8 cellular contexts compared by ENCODE assay signal in the genomic region with DNA sequence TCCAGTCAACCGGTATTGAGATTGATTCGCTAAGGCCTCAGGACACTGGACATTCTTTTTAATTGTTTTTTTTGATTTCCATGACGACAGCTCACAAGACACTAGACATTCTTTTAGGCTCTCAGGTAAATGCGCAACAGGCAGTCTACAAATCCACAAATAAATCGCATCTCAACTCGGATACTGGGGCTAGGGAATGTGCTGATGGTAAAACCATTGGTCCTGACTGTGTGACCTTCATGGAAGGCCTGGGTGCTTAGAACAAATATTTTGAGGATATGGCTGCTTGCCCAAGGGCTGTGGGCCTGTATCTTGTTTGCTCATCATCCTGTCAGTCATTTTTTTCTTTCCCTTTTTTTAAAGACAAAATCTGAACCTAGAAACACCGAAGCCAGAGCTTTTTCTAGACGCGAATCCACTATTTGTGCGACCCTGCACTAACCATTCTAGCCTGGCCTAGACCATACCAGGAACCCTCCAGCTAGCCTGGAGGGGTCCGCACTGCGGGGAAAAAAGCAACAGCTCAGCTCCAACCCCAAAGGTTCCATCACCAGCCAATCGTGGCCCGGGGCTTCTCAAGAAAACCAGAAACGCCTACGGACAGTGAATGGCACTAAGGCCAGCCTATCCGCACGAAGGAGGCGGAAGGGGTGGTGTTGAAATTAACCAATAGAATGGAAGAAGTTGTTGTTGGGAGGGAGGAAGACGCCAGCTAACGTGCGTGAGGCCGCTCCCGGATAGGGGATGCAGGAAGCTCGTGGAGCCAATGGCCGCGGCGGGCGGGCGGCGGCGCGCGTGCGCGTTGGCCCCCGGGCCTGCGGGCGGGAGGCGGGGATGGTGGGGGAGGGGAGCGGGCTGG. TPM values are rescaled to one million over a fixed set of nuclear protein-coding genes. Genes with fewer than 3 reads are reported as not detected.
DNase-seq lines count a peak whose midpoint lies in the region; ATAC-seq and TF ChIP-seq lines count a peak whose summit lies in the region.

No MANE protein-coding gene starts in this region.

- peak; percentile 96 for ATAC-seq in GM19455 (IDR thresholded peaks at IDR 0.05; ENCODE audit: unreplicated experiment)

- H3K4me1 ChIP-seq in CD4-positive, alpha-beta memory T cell (ENCODE audit: insufficient read depth, low read length): peaks cover 53% of the 10 kb centered on the region
- peaks cover 30 to 41% of the 10 kb centered on the region in 2 donors for H3K4me1 ChIP-seq in duodenal mucosa (ENCODE audit: control insufficient read depth in 1 of 2, insufficient read depth in 2 of 2, low read length in 2 of 2)

- DNase-seq in CD4-positive, alpha-beta memory T cell: peak; percentile 98 to 99 (median 99)
- DNase-seq in HK-2 (ENCODE audit: unreplicated experiment): peak; percentile 95
- peak; percentile 99 for DNase-seq in NCI-H82 treated with DMSO at 0.1 percent for 48 hours (lab: John Stamatoyannopoulos, UW; ENCODE audit: unreplicated experiment)
- DNase-seq in activated CD4-positive, alpha-beta memory T cell treated with anti-CD3 and anti-CD28 coated beads, Interleukin-2, amount 10 ng/mL, durations not matched to agents 7 days and 5 days: peak; percentile 99
- peak; percentile 100 for DNase-seq in lower leg skin (ENCODE audit: low spot score in 2 of 2)
- peak; percentile 99 for DNase-seq in stimulated activated CD4-positive, alpha-beta T cell treated with anti-CD3 and anti-CD28 coated beads, Interleukin-4, amount 100 ng/mL, for 4 hours

- TF ChIP-seq CTCF in lower leg skin (IDR thresholded peaks at IDR 0.05): no peak

- CTCF ChIA-PET in CD4-positive, alpha-beta memory T cell (lab: Charles Lee; ENCODE audit: partially characterized antibody): interaction anchor here (0.6 to 7.8 kb wide), 19 partner anchors 11 to 85 kb away, joined by 3 to 82 read pairs (median 6); partner anchors contain the start of gene CHD2
- CTCF ChIA-PET in activated CD4-positive, alpha-beta memory T cell treated with anti-CD3 and anti-CD28 coated beads, Interleukin-2, amount 10 ng/mL, durations not matched to agents 7 days and 5 days (lab: Charles Lee): interaction anchor here (0.6 to 8.4 kb wide), 26 partner anchors 9 to 719 kb away, joined by 3 to 114 read pairs (median 4); partner anchors contain the start of gene CHD2

- WGBS in lower leg skin, 2 donors: 6 to 7% methylated on average over 41 of the region's 41 CpGs

- peaks cover 19% of the 10 kb centered on the region for H3K36me3 ChIP-seq in CD4-positive, alpha-beta memory T cell (ENCODE audit: insufficient read depth, low read length)
- H3K36me3 ChIP-seq in duodenal mucosa (ENCODE audit: control insufficient read depth in 1 of 2, insufficient read depth in 2 of 2, low read length in 2 of 2): peaks cover 6 to 14% of the 10 kb centered on the region in 2 donors

- no peaks in the 10 kb centered on the region for H3K9me3 ChIP-seq in CD4-positive, alpha-beta memory T cell (ENCODE audit: control insufficient read depth in 1 of 2, low read length in 2 of 2)
- H3K9me3 ChIP-seq in duodenal mucosa (ENCODE audit: control insufficient read depth in 1 of 2, low read length in 2 of 2): no peaks in the 10 kb centered on the region

- H3K36me3 Mint-ChIP-seq in CD4-positive, alpha-beta memory T cell: peaks cover 31 to 43% of the 10 kb centered on the region in 2 donors
- H3K36me3 Mint-ChIP-seq in activated CD4-positive, alpha-beta memory T cell treated with anti-CD3 and anti-CD28 coated beads, Interleukin-2, amount 10 ng/mL, durations not matched to agents 7 days and 5 days (ENCODE audit: low read depth): peaks cover 37% of the 10 kb centered on the region

- peak overlapping the region; percentile 94 to 99 (median 99) for H3K27ac Mint-ChIP-seq in CD4-positive, alpha-beta memory T cell
- peak overlapping the region; percentile 91 for H3K27ac Mint-ChIP-seq in activated CD4-positive, alpha-beta memory T cell treated with anti-CD3 and anti-CD28 coated beads, Interleukin-2, amount 10 ng/mL, durations not matched to agents 7 days and 5 days

- POLR2A ChIA-PET in CD4-positive, alpha-beta memory T cell (lab: Charles Lee; ENCODE audit: partially characterized antibody): interaction anchor here (0.7 to 22.9 kb wide), 25 partner anchors 8 to 101 kb away, joined by 3 to 1104 read pairs (median 15); partner anchors contain the start of gene CHD2
- POLR2A ChIA-PET in activated CD4-positive, alpha-beta memory T cell treated with anti-CD3 and anti-CD28 coated beads, Interleukin-2, amount 10 ng/mL, durations not matched to agents 7 days and 5 days (lab: Charles Lee): interaction anchor here (0.6 to 19.1 kb wide), 34 partner anchors 7 to 1406 kb away, joined by 3 to 1323 read pairs (median 6); partner anchors contain the start of genes CHD2 and SLCO3A1

- peak overlapping the region; percentile 60 to 66 for H3K4me3 ChIP-seq in CD4-positive, alpha-beta memory T cell (ENCODE audit: low read length in 2 of 2)
- H3K4me3 ChIP-seq in duodenal mucosa (ENCODE audit: low read depth in 1 of 2, low read length in 2 of 2) (peak overlapping the region; percentile 65 to 68), lower leg skin (ENCODE audit: low read depth, poor library complexity, severe bottlenecking) (no peak overlapping the region)

- H3K27me3 ChIP-seq in CD4-positive, alpha-beta memory T cell (ENCODE audit: insufficient read depth, low read length): no peaks in the 10 kb centered on the region
- no peaks in the 10 kb centered on the region for H3K27me3 ChIP-seq in duodenal mucosa (ENCODE audit: control insufficient read depth in 1 of 2, insufficient read depth in 2 of 2, low read length in 2 of 2)

- peak overlapping the region; percentile 73 to 84 for H3K9ac ChIP-seq in duodenal mucosa (ENCODE audit: low read depth in 1 of 2, low read length in 2 of 2)

- H3K4me1 Mint-ChIP-seq in CD4-positive, alpha-beta memory T cell: peaks cover 33 to 64% (median 43%) of the 10 kb centered on the region in 4 donors
- peaks cover 38% of the 10 kb centered on the region for H3K4me1 Mint-ChIP-seq in activated CD4-positive, alpha-beta memory T cell treated with anti-CD3 and anti-CD28 coated beads, Interleukin-2, amount 10 ng/mL, durations not matched to agents 7 days and 5 days

- peak overlapping the region; percentile 89 for H3K27ac ChIP-seq in CD4-positive, alpha-beta memory T cell (ENCODE audit: low read depth, low read length)
- H3K27ac ChIP-seq in duodenal mucosa (ENCODE audit: low read depth, low read length): peak overlapping the region; percentile 82

- H3K27me3 Mint-ChIP-seq in CD4-positive, alpha-beta memory T cell: no peaks in the 10 kb centered on the region
- no peaks in the 10 kb centered on the region for H3K27me3 Mint-ChIP-seq in activated CD4-positive, alpha-beta memory T cell treated with anti-CD3 and anti-CD28 coated beads, Interleukin-2, amount 10 ng/mL, durations not matched to agents 7 days and 5 days

- intact Hi-C loops in CD4-positive, alpha-beta memory T cell (cut with micrococcal nuclease): loop anchor here (1.0 to 2.0 kb wide), 7 partner anchors 18 to 73 kb away; partner anchors contain the start of gene CHD2
- intact Hi-C loops in lower leg skin (cut with DNase I; ENCODE audit: low total_unique reads): no loop called here

- peak overlapping the region; percentile 82 to 92 (median 90) for H3K4me3 Mint-ChIP-seq in CD4-positive, alpha-beta memory T cell
- peak overlapping the region; percentile 87 for H3K4me3 Mint-ChIP-seq in activated CD4-positive, alpha-beta memory T cell treated with anti-CD3 and anti-CD28 coated beads, Interleukin-2, amount 10 ng/mL, durations not matched to agents 7 days and 5 days

- H3K9me3 Mint-ChIP-seq in CD4-positive, alpha-beta memory T cell: peaks cover 0 to 9% (median under 1%) of the 10 kb centered on the region in 8 donors
- H3K9me3 Mint-ChIP-seq in activated CD4-positive, alpha-beta memory T cell treated with anti-CD3 and anti-CD28 coated beads, Interleukin-2, amount 10 ng/mL, durations not matched to agents 7 days and 5 days: no peaks in the 10 kb centered on the region

- peak in 1 of 2 donors; percentile 82 for TF ChIP-seq POLR2A in lower leg skin (IDR thresholded peaks at IDR 0.05)

RNA-seq across cellular contexts. Expression of gene CHD2, which starts 18.1 kb away (rescaled TPM):
- total RNA-seq in CD4-positive, alpha-beta memory T cell: 100 to 1,000 TPM; 340 to 351 TPM
- polyA plus RNA-seq in CD4-positive, alpha-beta memory T cell: 100 to 1,000 TPM in 1 of 2 donors, 10 to 100 TPM in 1; 28.4 to 108 TPM
- 100 to 1,000 TPM; 141 to 155 TPM for total RNA-seq in activated CD4-positive, alpha-beta memory T cell treated with anti-CD3 and anti-CD28 coated beads, Interleukin-2, amount 10 ng/mL, durations not matched to agents 7 days and 5 days
- 100 to 1,000 TPM in 1 of 4 donors, 10 to 100 TPM in 3; 75.8 to 175 (median 88.6) TPM for total RNA-seq in lower leg skin
